1 cellular context compared by ENCODE assay signal in the genomic region with DNA sequence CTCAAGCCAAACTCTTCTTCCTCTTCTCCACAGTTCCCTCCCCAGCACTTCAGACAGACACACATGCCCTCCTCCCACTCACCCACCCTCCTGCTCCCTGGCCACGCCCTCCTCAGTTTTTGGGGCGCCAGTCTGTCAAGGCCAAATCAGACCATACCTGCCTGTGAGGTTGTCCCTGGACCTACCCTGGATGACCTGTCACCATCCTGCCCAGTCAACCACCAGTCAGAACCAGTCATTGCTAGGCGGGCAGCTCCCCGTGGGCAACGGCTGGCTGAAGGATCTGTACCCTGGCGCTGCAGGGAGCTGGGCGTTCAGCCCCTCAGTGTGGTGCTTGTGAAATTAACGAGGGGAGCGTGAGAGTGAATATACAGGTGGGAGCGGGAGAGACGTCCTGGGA.
TF ChIP-seq lines count a peak whose summit lies in the region.

No MANE protein-coding gene starts in this region.

TF ChIP-seq in GM23338, 12 proteins besides CTCF, POLR2A, EP300 and RAD21:
- no peak for TF ChIP-seq EZH2phosphoT487 (IDR thresholded peaks at IDR 0.05; ENCODE audit: unreplicated experiment)
- no peak for TF ChIP-seq ZNF331 (CRISPR knock-in tag; IDR thresholded peaks at IDR 0.05; ENCODE audit: low read depth)
- TF ChIP-seq, protein P1, sequence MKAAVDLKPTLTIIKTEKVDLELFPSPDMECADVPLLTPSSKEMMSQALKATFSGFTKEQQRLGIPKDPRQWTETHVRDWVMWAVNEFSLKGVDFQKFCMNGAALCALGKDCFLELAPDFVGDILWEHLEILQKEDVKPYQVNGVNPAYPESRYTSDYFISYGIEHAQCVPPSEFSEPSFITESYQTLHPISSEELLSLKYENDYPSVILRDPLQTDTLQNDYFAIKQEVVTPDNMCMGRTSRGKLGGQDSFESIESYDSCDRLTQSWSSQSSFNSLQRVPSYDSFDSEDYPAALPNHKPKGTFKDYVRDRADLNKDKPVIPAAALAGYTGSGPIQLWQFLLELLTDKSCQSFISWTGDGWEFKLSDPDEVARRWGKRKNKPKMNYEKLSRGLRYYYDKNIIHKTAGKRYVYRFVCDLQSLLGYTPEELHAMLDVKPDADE (IDR thresholded peaks at IDR 0.05) = no peak
- TF ChIP-seq ZNF114 (CRISPR knock-in tag; IDR thresholded peaks at IDR 0.05) = no peak
- no peak for TF ChIP-seq EZH2 (IDR thresholded peaks at IDR 0.05; ENCODE audit: low read depth, unreplicated experiment)
- TF ChIP-seq, protein P2, sequence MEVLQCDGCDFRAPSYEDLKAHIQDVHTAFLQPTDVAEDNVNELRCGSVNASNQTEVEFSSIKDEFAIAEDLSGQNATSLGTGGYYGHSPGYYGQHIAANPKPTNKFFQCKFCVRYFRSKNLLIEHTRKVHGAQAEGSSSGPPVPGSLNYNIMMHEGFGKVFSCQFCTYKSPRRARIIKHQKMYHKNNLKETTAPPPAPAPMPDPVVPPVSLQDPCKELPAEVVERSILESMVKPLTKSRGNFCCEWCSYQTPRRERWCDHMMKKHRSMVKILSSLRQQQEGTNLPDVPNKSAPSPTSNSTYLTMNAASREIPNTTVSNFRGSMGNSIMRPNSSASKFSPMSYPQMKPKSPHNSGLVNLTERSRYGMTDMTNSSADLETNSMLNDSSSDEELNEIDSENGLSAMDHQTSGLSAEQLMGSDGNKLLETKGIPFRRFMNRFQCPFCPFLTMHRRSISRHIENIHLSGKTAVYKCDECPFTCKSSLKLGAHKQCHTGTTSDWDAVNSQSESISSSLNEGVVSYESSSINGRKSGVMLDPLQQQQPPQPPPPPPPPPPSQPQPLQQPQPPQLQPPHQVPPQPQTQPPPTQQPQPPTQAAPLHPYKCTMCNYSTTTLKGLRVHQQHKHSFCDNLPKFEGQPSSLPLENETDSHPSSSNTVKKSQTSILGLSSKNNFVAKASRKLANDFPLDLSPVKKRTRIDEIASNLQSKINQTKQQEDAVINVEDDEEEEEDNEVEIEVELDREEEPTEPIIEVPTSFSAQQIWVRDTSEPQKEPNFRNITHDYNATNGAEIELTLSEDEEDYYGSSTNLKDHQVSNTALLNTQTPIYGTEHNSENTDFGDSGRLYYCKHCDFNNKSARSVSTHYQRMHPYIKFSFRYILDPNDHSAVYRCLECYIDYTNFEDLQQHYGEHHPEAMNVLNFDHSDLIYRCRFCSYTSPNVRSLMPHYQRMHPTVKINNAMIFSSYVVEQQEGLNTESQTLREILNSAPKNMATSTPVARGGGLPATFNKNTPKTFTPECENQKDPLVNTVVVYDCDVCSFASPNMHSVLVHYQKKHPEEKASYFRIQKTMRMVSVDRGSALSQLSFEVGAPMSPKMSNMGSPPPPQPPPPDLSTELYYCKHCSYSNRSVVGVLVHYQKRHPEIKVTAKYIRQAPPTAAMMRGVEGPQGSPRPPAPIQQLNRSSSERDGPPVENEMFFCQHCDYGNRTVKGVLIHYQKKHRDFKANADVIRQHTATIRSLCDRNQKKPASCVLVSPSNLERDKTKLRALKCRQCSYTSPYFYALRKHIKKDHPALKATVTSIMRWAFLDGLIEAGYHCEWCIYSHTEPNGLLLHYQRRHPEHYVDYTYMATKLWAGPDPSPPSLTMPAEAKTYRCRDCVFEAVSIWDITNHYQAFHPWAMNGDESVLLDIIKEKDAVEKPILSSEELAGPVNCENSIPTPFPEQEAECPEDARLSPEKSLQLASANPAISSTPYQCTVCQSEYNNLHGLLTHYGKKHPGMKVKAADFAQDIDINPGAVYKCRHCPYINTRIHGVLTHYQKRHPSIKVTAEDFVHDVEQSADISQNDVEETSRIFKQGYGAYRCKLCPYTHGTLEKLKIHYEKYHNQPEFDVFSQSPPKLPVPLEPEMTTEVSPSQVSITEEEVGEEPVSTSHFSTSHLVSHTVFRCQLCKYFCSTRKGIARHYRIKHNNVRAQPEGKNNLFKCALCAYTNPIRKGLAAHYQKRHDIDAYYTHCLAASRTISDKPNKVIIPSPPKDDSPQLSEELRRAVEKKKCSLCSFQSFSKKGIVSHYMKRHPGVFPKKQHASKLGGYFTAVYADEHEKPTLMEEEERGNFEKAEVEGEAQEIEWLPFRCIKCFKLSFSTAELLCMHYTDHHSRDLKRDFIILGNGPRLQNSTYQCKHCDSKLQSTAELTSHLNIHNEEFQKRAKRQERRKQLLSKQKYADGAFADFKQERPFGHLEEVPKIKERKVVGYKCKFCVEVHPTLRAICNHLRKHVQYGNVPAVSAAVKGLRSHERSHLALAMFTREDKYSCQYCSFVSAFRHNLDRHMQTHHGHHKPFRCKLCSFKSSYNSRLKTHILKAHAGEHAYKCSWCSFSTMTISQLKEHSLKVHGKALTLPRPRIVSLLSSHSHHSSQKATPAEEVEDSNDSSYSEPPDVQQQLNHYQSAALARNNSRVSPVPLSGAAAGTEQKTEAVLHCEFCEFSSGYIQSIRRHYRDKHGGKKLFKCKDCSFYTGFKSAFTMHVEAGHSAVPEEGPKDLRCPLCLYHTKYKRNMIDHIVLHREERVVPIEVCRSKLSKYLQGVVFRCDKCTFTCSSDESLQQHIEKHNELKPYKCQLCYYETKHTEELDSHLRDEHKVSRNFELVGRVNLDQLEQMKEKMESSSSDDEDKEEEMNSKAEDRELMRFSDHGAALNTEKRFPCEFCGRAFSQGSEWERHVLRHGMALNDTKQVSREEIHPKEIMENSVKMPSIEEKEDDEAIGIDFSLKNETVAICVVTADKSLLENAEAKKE (CRISPR knock-in tag; IDR thresholded peaks at IDR 0.05) = no peak
- TF ChIP-seq, protein P3, sequence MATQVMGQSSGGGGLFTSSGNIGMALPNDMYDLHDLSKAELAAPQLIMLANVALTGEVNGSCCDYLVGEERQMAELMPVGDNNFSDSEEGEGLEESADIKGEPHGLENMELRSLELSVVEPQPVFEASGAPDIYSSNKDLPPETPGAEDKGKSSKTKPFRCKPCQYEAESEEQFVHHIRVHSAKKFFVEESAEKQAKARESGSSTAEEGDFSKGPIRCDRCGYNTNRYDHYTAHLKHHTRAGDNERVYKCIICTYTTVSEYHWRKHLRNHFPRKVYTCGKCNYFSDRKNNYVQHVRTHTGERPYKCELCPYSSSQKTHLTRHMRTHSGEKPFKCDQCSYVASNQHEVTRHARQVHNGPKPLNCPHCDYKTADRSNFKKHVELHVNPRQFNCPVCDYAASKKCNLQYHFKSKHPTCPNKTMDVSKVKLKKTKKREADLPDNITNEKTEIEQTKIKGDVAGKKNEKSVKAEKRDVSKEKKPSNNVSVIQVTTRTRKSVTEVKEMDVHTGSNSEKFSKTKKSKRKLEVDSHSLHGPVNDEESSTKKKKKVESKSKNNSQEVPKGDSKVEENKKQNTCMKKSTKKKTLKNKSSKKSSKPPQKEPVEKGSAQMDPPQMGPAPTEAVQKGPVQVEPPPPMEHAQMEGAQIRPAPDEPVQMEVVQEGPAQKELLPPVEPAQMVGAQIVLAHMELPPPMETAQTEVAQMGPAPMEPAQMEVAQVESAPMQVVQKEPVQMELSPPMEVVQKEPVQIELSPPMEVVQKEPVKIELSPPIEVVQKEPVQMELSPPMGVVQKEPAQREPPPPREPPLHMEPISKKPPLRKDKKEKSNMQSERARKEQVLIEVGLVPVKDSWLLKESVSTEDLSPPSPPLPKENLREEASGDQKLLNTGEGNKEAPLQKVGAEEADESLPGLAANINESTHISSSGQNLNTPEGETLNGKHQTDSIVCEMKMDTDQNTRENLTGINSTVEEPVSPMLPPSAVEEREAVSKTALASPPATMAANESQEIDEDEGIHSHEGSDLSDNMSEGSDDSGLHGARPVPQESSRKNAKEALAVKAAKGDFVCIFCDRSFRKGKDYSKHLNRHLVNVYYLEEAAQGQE (IDR thresholded peaks at IDR 0.05; ENCODE audit: unreplicated experiment) = no peak
- TF ChIP-seq POLR2AphosphoS5 (IDR thresholded peaks at IDR 0.05; ENCODE audit: low read depth) = no peak
- TF ChIP-seq STAT1 (IDR thresholded peaks at IDR 0.05; ENCODE audit: unreplicated experiment) = no peak
- no peak for TF ChIP-seq JUNB (IDR thresholded peaks at IDR 0.05; ENCODE audit: unreplicated experiment)
- no peak for TF ChIP-seq CREB1 (CRISPR knock-in tag; IDR thresholded peaks at IDR 0.05; ENCODE audit: low read depth)
- TF ChIP-seq NANOG (IDR thresholded peaks at IDR 0.05; ENCODE audit: borderline replicate concordance) = no peak
